ENCODE assay signal across 25 cellular contexts in the genomic region with DNA sequence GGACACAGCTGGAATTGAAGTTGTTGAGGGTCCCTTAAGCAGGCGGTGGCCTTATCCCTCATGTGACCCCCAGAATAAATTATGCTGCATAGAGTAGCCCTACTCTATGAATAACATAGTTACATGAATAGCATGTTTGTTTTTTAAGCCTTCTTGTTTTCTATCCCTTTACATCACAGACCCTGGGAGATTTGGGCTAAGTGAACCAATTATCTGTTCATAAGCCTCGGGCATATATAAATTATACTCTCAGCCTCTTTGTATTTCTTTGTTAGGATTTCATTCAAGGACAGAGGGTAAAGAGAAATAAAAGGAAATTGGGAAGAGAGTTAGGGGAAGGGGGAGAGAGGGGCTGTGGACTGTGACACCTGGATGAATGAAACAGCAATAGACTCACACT. TPM values are rescaled to one million over a fixed set of nuclear protein-coding genes. Genes with fewer than 3 reads are reported as not detected.
DNase-seq lines count a peak whose midpoint lies in the region; ATAC-seq and TF ChIP-seq lines count a peak whose summit lies in the region.
"Had no signal": no experiment of that assay in that cellular context is flagged by ENCODE, and none has a peak within 500 bp of the region (broad histone marks: within the 10 kb centered on the region; RNA-seq: fewer than 3 reads in every experiment).

No MANE protein-coding gene starts in this region.

- H3K27me3 ChIP-seq in CD4-positive, alpha-beta T cell (ENCODE audit: control insufficient read depth, insufficient read depth, low read length) = no peaks in the 10 kb centered on the region
- no peaks in the 10 kb centered on the region for H3K27me3 ChIP-seq in CD8-positive, alpha-beta memory T cell (ENCODE audit: insufficient read depth, low read length, poor library complexity, severe bottlenecking)
- no peaks in the 10 kb centered on the region for H3K27me3 ChIP-seq in naive thymus-derived CD4-positive, alpha-beta T cell (ENCODE audit: control insufficient read depth in 2 of 2, insufficient read depth in 2 of 2, low read length in 2 of 2)
- H3K27me3 ChIP-seq: body of pancreas, Peyer's patch, suprapubic skin, upper lobe of right lung had no signal

- no peak overlapping the region for H3K27ac ChIP-seq in CD4-positive, alpha-beta T cell (ENCODE audit: low read depth, low read length)
- no peak overlapping the region for H3K27ac ChIP-seq in CD8-positive, alpha-beta memory T cell (ENCODE audit: low read depth, low read length)
- H3K27ac ChIP-seq in naive thymus-derived CD4-positive, alpha-beta T cell (ENCODE audit: low read depth, low read length) = no peak overlapping the region
- H3K27ac ChIP-seq: body of pancreas, Peyer's patch, psoas muscle, suprapubic skin, upper lobe of right lung had no signal

- H3K4me1 ChIP-seq in CD8-positive, alpha-beta memory T cell (ENCODE audit: insufficient read depth, low read length) = no peaks in the 10 kb centered on the region
- H3K4me1 ChIP-seq in naive thymus-derived CD4-positive, alpha-beta T cell (ENCODE audit: control insufficient read depth in 2 of 2, insufficient read depth in 2 of 2, low read length in 2 of 2) = no peaks in the 10 kb centered on the region
- H3K4me1 ChIP-seq: body of pancreas, Peyer's patch, psoas muscle, suprapubic skin, upper lobe of right lung had no signal

- intact Hi-C loops in CD4-positive, alpha-beta T cell (cut with DNase I, micrococcal nuclease) = loop anchor here in 1 of 2 experiments (2.0 kb wide), 1 partner anchor 19 kb away; no protein-coding TSS in a partner anchor
- intact Hi-C loops in naive thymus-derived CD4-positive, alpha-beta T cell (cut with micrococcal nuclease) = no loop called here

- H3K4me3 ChIP-seq in CD8-positive, alpha-beta memory T cell (ENCODE audit: low read length) = no peak overlapping the region
- no peak overlapping the region for H3K4me3 ChIP-seq in naive thymus-derived CD4-positive, alpha-beta T cell (ENCODE audit: low read length)
- H3K4me3 ChIP-seq: body of pancreas, Peyer's patch, psoas muscle, suprapubic skin, upper lobe of right lung had no signal

- peaks cover 9% of the 10 kb centered on the region for H3K9me3 ChIP-seq in CD4-positive, alpha-beta T cell (ENCODE audit: control insufficient read depth, low read length)
- no peaks in the 10 kb centered on the region for H3K9me3 ChIP-seq in CD8-positive, alpha-beta memory T cell (ENCODE audit: low read length)
- H3K9me3 ChIP-seq in naive thymus-derived CD4-positive, alpha-beta T cell (ENCODE audit: control insufficient read depth in 2 of 3, low read length in 3 of 3) = peaks cover 0 to 6% (median 0%) of the 10 kb centered on the region in 3 experiments
- H3K9me3 ChIP-seq: body of pancreas, suprapubic skin, upper lobe of right lung had no signal

- POLR2A ChIA-PET in CD4-positive, alpha-beta T cell (lab: Charles Lee) = no interaction called here
- POLR2A ChIA-PET in CD8-positive, alpha-beta memory T cell (lab: Charles Lee) = no interaction called here
- POLR2A ChIA-PET in naive thymus-derived CD4-positive, alpha-beta T cell (lab: Charles Lee) = interaction anchor here (1.0 kb wide), 1 partner anchor 9 kb away, joined by 3 read pairs; no protein-coding TSS in a partner anchor

- H3K27me3 Mint-ChIP-seq in CD4-positive, alpha-beta T cell = no peaks in the 10 kb centered on the region
- H3K27me3 Mint-ChIP-seq in CD8-positive, alpha-beta memory T cell = no peaks in the 10 kb centered on the region
- no peaks in the 10 kb centered on the region for H3K27me3 Mint-ChIP-seq in naive thymus-derived CD4-positive, alpha-beta T cell

- no peak for ATAC-seq in CD4-positive, alpha-beta T cell (ENCODE audit: poor library complexity)
- ATAC-seq in naive thymus-derived CD4-positive, alpha-beta T cell = no peak
- ATAC-seq in GM19452 (IDR thresholded peaks at IDR 0.05; ENCODE audit: unreplicated experiment) = no peak
- ATAC-seq: body of pancreas, psoas muscle, upper lobe of right lung had no signal

- peak overlapping the region; percentile 73 for H3K27ac Mint-ChIP-seq in CD4-positive, alpha-beta T cell
- H3K27ac Mint-ChIP-seq in CD8-positive, alpha-beta memory T cell = peak overlapping the region; percentile 1 to 89 (median 28)
- H3K27ac Mint-ChIP-seq in naive thymus-derived CD4-positive, alpha-beta T cell = peak overlapping the region in 6 of 9 donors; percentile 1 to 79 (median 30)

- H3K4me1 Mint-ChIP-seq in CD4-positive, alpha-beta T cell (ENCODE audit: low read depth) = peaks cover 28% of the 10 kb centered on the region
- peaks cover 40 to 64% (median 60%) of the 10 kb centered on the region in 3 donors for H3K4me1 Mint-ChIP-seq in CD8-positive, alpha-beta memory T cell
- H3K4me1 Mint-ChIP-seq in naive thymus-derived CD4-positive, alpha-beta T cell = peaks cover 6 to 41% (median 18%) of the 10 kb centered on the region in 7 donors

- CTCF ChIA-PET in CD4-positive, alpha-beta T cell (lab: Charles Lee) = interaction anchor here (0.9 to 1.5 kb wide), 5 partner anchors 48 to 107 kb away, joined by 3 to 6 read pairs (median 4); no protein-coding TSS in a partner anchor
- CTCF ChIA-PET in CD8-positive, alpha-beta memory T cell (lab: Charles Lee) = no interaction called here
- CTCF ChIA-PET in naive thymus-derived CD4-positive, alpha-beta T cell (lab: Charles Lee) = no interaction called here

- H3K36me3 ChIP-seq in CD8-positive, alpha-beta memory T cell (ENCODE audit: insufficient read depth, low read length) = peaks cover 55% of the 10 kb centered on the region
- peaks cover 15 to 88% (median 26%) of the 10 kb centered on the region in 3 experiments for H3K36me3 ChIP-seq in naive thymus-derived CD4-positive, alpha-beta T cell (ENCODE audit: control insufficient read depth in 2 of 3, insufficient read depth in 3 of 3, low read length in 3 of 3)
- H3K36me3 ChIP-seq: suprapubic skin, upper lobe of right lung had no signal

- H3K9me3 Mint-ChIP-seq in CD4-positive, alpha-beta T cell = peaks cover 6% of the 10 kb centered on the region
- peaks cover 0 to 9% (median 7%) of the 10 kb centered on the region in 5 donors for H3K9me3 Mint-ChIP-seq in CD8-positive, alpha-beta memory T cell
- H3K9me3 Mint-ChIP-seq in naive thymus-derived CD4-positive, alpha-beta T cell = peaks cover 7 to 25% (median 14%) of the 10 kb centered on the region in 11 donors

- peaks cover 99% of the 10 kb centered on the region for H3K36me3 Mint-ChIP-seq in CD4-positive, alpha-beta T cell (ENCODE audit: low read depth)
- peaks cover 39 to 94% (median 49%) of the 10 kb centered on the region in 3 donors for H3K36me3 Mint-ChIP-seq in CD8-positive, alpha-beta memory T cell
- H3K36me3 Mint-ChIP-seq in naive thymus-derived CD4-positive, alpha-beta T cell = peaks cover 50 to 95% (median 93%) of the 10 kb centered on the region in 5 donors

- TF ChIP-seq CTCF in CD4-positive, alpha-beta T cell (IDR thresholded peaks at IDR 0.05) = no peak

- DNase-seq in CD4-positive, alpha-beta T cell = no peak
- no peak for DNase-seq in CD8-positive, alpha-beta memory T cell
- peak; percentile 59 for DNase-seq in NCI-H748 treated with DMSO at 0.1 percent for 48 hours (lab: John Stamatoyannopoulos, UW)
- no peak for DNase-seq in naive thymus-derived CD4-positive, alpha-beta T cell
- no peak for DNase-seq in AML-193 (lab: John Stamatoyannopoulos, UW)
- no peak for DNase-seq in NCI-H1694 (lab: John Stamatoyannopoulos, UW)
- DNase-seq: activated CD4-positive, alpha-beta T cell treated with anti-CD3 and anti-CD28 coated beads, Interleukin-2, amount 50 U/mL, for 1 hour; body of pancreas; DMS153; hypothalamus; Kasumi-1; MV-4-11; NCI-H2029 treated with DMSO at 0.1 percent for 48 hours; NCI-H446 treated with DMSO at 0.1 percent for 48 hours; nucleus accumbens; Peyer's patch; psoas muscle; SHP77 treated with DMSO at 0.1 percent for 48 hours; stimulated activated CD4-positive, alpha-beta T cell treated with anti-CD3 and anti-CD28 coated beads, Interleukin-15, amount 100 ng/mL, for 24 hours; stimulated activated naive CD4-positive, alpha-beta T cell; SW 1271; T1000; upper lobe of right lung had no signal

- H3K4me3 Mint-ChIP-seq in CD4-positive, alpha-beta T cell = no peak overlapping the region
- H3K4me3 Mint-ChIP-seq in CD8-positive, alpha-beta memory T cell = no peak overlapping the region
- H3K4me3 Mint-ChIP-seq in naive thymus-derived CD4-positive, alpha-beta T cell = no peak overlapping the region

RNA-seq across cellular contexts. Expression of a gene that starts 35.4 kb away (rescaled TPM):
- 100 to 1,000 TPM; 155 to 157 TPM for total RNA-seq in CD4-positive, alpha-beta T cell
- 100 to 1,000 TPM; 204 to 217 TPM for total RNA-seq in CD8-positive, alpha-beta memory T cell
- polyA plus RNA-seq in CD8-positive, alpha-beta memory T cell = 210 TPM
- 100 to 1,000 TPM; 112 to 180 (median 116) TPM for total RNA-seq in naive thymus-derived CD4-positive, alpha-beta T cell
- polyA plus RNA-seq in naive thymus-derived CD4-positive, alpha-beta T cell = 100 to 1,000 TPM; 169 to 206 TPM
